Comparison of ENCODE assay signal across 1 cellular context in the genomic region with DNA sequence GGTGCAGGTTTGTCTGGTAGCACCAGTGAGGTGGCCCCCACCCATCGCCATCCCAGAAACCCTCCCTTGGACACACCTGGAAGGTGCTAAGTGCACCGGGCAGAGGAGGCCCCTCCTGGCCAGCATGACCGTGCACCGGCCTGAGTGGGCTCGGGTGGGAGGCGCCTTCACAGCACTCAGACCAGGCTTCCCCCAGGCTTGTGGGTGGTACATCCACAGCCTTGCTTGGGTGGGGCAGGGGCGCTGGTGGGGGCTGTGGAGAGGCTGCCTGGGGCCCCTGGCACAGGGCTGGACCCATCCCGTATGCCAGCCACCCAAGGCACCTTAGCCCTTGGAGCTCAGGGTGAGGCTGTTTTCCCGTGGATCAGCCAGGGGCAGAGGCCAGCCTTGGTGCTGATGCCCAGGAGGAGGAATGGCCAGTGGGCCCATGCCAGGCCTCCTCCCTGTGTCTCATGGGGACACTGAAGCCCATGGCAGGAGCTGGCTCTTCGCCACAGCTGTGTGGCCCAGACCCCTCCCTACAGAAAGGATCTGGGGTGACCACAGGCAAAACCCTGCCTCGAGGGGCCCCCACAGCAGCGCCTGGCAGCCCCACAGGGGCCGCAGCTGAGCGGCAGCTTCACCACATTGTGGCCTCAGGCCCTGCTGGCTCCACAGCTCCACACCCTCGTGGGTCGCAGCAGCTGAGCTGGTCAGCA.
TF ChIP-seq lines count a peak whose summit lies in the region.

No MANE protein-coding gene starts in this region.

TF ChIP-seq in WTC11, 78 proteins besides CTCF, POLR2A, EP300 and RAD21 (continued from another document):
- TF ChIP-seq, protein P1, sequence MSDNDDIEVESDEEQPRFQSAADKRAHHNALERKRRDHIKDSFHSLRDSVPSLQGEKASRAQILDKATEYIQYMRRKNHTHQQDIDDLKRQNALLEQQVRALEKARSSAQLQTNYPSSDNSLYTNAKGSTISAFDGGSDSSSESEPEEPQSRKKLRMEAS (CRISPR knock-in tag; IDR thresholded peaks at IDR 0.05), result no peak
- TF ChIP-seq, protein P2, sequence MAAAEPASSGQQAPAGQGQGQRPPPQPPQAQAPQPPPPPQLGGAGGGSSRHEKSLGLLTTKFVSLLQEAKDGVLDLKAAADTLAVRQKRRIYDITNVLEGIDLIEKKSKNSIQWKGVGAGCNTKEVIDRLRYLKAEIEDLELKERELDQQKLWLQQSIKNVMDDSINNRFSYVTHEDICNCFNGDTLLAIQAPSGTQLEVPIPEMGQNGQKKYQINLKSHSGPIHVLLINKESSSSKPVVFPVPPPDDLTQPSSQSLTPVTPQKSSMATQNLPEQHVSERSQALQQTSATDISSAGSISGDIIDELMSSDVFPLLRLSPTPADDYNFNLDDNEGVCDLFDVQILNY (CRISPR knock-in tag; IDR thresholded peaks at IDR 0.05), result no peak
- TF ChIP-seq, protein P3, sequence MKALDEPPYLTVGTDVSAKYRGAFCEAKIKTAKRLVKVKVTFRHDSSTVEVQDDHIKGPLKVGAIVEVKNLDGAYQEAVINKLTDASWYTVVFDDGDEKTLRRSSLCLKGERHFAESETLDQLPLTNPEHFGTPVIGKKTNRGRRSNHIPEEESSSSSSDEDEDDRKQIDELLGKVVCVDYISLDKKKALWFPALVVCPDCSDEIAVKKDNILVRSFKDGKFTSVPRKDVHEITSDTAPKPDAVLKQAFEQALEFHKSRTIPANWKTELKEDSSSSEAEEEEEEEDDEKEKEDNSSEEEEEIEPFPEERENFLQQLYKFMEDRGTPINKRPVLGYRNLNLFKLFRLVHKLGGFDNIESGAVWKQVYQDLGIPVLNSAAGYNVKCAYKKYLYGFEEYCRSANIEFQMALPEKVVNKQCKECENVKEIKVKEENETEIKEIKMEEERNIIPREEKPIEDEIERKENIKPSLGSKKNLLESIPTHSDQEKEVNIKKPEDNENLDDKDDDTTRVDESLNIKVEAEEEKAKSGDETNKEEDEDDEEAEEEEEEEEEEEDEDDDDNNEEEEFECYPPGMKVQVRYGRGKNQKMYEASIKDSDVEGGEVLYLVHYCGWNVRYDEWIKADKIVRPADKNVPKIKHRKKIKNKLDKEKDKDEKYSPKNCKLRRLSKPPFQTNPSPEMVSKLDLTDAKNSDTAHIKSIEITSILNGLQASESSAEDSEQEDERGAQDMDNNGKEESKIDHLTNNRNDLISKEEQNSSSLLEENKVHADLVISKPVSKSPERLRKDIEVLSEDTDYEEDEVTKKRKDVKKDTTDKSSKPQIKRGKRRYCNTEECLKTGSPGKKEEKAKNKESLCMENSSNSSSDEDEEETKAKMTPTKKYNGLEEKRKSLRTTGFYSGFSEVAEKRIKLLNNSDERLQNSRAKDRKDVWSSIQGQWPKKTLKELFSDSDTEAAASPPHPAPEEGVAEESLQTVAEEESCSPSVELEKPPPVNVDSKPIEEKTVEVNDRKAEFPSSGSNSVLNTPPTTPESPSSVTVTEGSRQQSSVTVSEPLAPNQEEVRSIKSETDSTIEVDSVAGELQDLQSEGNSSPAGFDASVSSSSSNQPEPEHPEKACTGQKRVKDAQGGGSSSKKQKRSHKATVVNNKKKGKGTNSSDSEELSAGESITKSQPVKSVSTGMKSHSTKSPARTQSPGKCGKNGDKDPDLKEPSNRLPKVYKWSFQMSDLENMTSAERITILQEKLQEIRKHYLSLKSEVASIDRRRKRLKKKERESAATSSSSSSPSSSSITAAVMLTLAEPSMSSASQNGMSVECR (CRISPR knock-in tag; IDR thresholded peaks at IDR 0.05; ENCODE audit: borderline replicate concordance), result no peak
- TF ChIP-seq NR3C1 (CRISPR knock-in tag; conservative IDR thresholded peaks at IDR 0.05; ENCODE audit: low read depth) (no peak), TP53 (CRISPR knock-in tag; IDR thresholded peaks at IDR 0.05) (no peak), CREM (CRISPR knock-in tag; IDR thresholded peaks at IDR 0.05) (no peak), TEAD4 (CRISPR knock-in tag; IDR thresholded peaks at IDR 0.05) (no peak), GRHL2 (CRISPR knock-in tag; IDR thresholded peaks at IDR 0.05; ENCODE audit: insufficient replicate concordance, severe bottlenecking) (no peak), ZNF671 (CRISPR knock-in tag; IDR thresholded peaks at IDR 0.05) (no peak), ZNF232 (CRISPR knock-in tag; IDR thresholded peaks at IDR 0.05) (no peak)
- TF ChIP-seq, protein P4, sequence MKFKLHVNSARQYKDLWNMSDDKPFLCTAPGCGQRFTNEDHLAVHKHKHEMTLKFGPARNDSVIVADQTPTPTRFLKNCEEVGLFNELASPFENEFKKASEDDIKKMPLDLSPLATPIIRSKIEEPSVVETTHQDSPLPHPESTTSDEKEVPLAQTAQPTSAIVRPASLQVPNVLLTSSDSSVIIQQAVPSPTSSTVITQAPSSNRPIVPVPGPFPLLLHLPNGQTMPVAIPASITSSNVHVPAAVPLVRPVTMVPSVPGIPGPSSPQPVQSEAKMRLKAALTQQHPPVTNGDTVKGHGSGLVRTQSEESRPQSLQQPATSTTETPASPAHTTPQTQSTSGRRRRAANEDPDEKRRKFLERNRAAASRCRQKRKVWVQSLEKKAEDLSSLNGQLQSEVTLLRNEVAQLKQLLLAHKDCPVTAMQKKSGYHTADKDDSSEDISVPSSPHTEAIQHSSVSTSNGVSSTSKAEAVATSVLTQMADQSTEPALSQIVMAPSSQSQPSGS (CRISPR knock-in tag; IDR thresholded peaks at IDR 0.05; ENCODE audit: borderline replicate concordance, low read depth), result no peak
- TF ChIP-seq, protein P5, sequence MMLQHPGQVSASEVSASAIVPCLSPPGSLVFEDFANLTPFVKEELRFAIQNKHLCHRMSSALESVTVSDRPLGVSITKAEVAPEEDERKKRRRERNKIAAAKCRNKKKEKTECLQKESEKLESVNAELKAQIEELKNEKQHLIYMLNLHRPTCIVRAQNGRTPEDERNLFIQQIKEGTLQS (CRISPR knock-in tag; conservative IDR thresholded peaks at IDR 0.05), result no peak
TF ChIP-seq in WTC11: peak in this region for 0.
